8 cellular contexts compared by ENCODE assay signal in the genomic region with DNA sequence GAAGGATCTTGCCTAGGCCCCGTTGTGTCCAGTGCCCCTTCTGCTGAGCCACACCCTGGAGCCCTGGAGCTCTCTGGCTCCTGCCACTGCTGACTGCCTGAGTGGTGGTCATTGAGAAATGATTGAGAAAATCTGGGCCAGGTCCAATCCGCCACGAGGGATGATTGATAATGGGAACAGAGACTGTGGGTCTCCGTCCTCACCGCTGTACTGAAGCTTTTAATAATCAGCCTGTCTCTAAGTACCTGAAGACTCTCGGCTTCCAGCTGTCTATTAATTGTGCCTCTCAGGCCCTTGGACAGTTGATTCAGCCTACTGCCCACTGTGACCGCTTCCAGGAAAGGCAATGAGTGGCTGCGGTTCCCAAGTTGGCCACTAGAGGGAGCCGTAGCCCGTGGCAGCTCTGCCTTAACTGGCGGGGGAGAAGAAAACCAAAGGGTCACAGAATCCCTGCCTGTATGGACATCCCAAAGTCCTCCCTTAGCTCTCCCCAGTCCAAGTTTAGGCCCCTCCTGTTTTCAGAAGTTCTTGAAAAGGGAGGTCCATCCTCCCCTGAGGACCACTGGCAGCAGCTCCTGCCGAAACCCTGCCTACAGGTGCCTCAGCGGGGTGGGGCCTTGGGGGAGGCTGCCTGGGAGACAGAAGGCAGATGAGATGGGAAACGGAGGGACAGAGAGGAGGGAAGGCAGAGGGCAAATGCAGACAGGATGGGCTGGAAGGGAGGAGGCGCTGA.
DNase-seq lines count a peak whose midpoint lies in the region; ATAC-seq and FAIRE-seq lines count a peak whose summit lies in the region.

No MANE protein-coding gene starts in this region.

- no peaks in the 10 kb centered on the region for H3K9me3 ChIP-seq in naive thymus-derived CD4-positive, alpha-beta T cell (ENCODE audit: control insufficient read depth in 2 of 3, low read length in 3 of 3)

- peaks cover 0 to 5% (median 0%) of the 10 kb centered on the region in 11 donors for H3K9me3 Mint-ChIP-seq in naive thymus-derived CD4-positive, alpha-beta T cell
- no peaks in the 10 kb centered on the region for H3K9me3 Mint-ChIP-seq in stimulated activated effector memory CD8-positive, alpha-beta T cell treated with anti-CD3 and anti-CD28 coated beads, Interleukin-12 subunit alpha, Interleukin-12 subunit beta, amount 100 ng/mL, for 72 hours

- peak overlapping the region; percentile 58 for H3K4me3 ChIP-seq in naive thymus-derived CD4-positive, alpha-beta T cell (ENCODE audit: low read length)

- no peaks in the 10 kb centered on the region for H3K27me3 ChIP-seq in naive thymus-derived CD4-positive, alpha-beta T cell (ENCODE audit: control insufficient read depth in 2 of 2, insufficient read depth in 2 of 2, low read length in 2 of 2)

- DNase-seq in GM04503 (ENCODE audit: low read depth) (peak; percentile 10), HTR-8/SVneo (ENCODE audit: insufficient read length, low spot score) (peak; percentile 79), OCI-M2 (lab: John Stamatoyannopoulos, UW; ENCODE audit: unreplicated experiment) (peak; percentile 9), fibroblast of gingiva (ENCODE audit: low read depth) (peak; percentile 39)
- DNase-seq in activated T-cell treated with anti-CD3 and anti-CD28 coated beads, Interleukin-2, amount 50 U/mL, for 48 hours: peak; percentile 86 to 87
- DNase-seq in naive thymus-derived CD4-positive, alpha-beta T cell: peak; percentile 19 to 83 (median 65)
- DNase-seq in stimulated activated effector memory CD8-positive, alpha-beta T cell treated with anti-CD3 and anti-CD28 coated beads, Interleukin-12 subunit alpha, Interleukin-12 subunit beta, amount 100 ng/mL, for 72 hours (ENCODE audit: low spot score in 2 of 2): peak; percentile 79 to 89

- H3K4me1 Mint-ChIP-seq in naive thymus-derived CD4-positive, alpha-beta T cell: peaks cover 8 to 33% (median 22%) of the 10 kb centered on the region in 7 donors
- peaks cover 24% of the 10 kb centered on the region for H3K4me1 Mint-ChIP-seq in stimulated activated effector memory CD8-positive, alpha-beta T cell treated with anti-CD3 and anti-CD28 coated beads, Interleukin-12 subunit alpha, Interleukin-12 subunit beta, amount 100 ng/mL, for 72 hours

- no peaks in the 10 kb centered on the region for H3K36me3 Mint-ChIP-seq in naive thymus-derived CD4-positive, alpha-beta T cell
- H3K36me3 Mint-ChIP-seq in stimulated activated effector memory CD8-positive, alpha-beta T cell treated with anti-CD3 and anti-CD28 coated beads, Interleukin-12 subunit alpha, Interleukin-12 subunit beta, amount 100 ng/mL, for 72 hours: no peaks in the 10 kb centered on the region

- peak overlapping the region; percentile 64 for H3K27ac ChIP-seq in naive thymus-derived CD4-positive, alpha-beta T cell (ENCODE audit: low read depth, low read length)

- peak; percentile 73 for ATAC-seq in naive thymus-derived CD4-positive, alpha-beta T cell
- ATAC-seq in stimulated activated effector memory CD8-positive, alpha-beta T cell treated with anti-CD3 and anti-CD28 coated beads, Interleukin-12 subunit alpha, Interleukin-12 subunit beta, amount 100 ng/mL, for 72 hours: peak; percentile 41
- ATAC-seq in HG03135 (IDR thresholded peaks at IDR 0.05; ENCODE audit: unreplicated experiment): no peak

- peak; percentile 69 for FAIRE-seq in HTR-8/SVneo (lab: Jason Lieb, UNC)

- no peaks in the 10 kb centered on the region for H3K36me3 ChIP-seq in naive thymus-derived CD4-positive, alpha-beta T cell (ENCODE audit: control insufficient read depth in 2 of 3, insufficient read depth in 3 of 3, low read length in 3 of 3)

- peak overlapping the region; percentile 77 to 89 (median 86) for H3K4me3 Mint-ChIP-seq in naive thymus-derived CD4-positive, alpha-beta T cell
- H3K4me3 Mint-ChIP-seq in stimulated activated effector memory CD8-positive, alpha-beta T cell treated with anti-CD3 and anti-CD28 coated beads, Interleukin-12 subunit alpha, Interleukin-12 subunit beta, amount 100 ng/mL, for 72 hours: peak overlapping the region; percentile 68

- intact Hi-C loops in naive thymus-derived CD4-positive, alpha-beta T cell (cut with micrococcal nuclease): loop anchor here (1.0 to 5.0 kb wide), 6 partner anchors 97 to 279 kb away; no protein-coding TSS in a partner anchor

- H3K4me1 ChIP-seq in naive thymus-derived CD4-positive, alpha-beta T cell (ENCODE audit: control insufficient read depth in 2 of 2, insufficient read depth in 2 of 2, low read length in 2 of 2): peaks cover 5% of the 10 kb centered on the region in 2 donors

- POLR2A ChIA-PET in naive thymus-derived CD4-positive, alpha-beta T cell (lab: Charles Lee): interaction anchor here (0.6 kb wide), 1 partner anchor 19 kb away, joined by 3 read pairs; no protein-coding TSS in a partner anchor

- CTCF ChIA-PET in naive thymus-derived CD4-positive, alpha-beta T cell (lab: Charles Lee): interaction anchor here (0.6 to 2.9 kb wide), 12 partner anchors 11 to 279 kb away, joined by 3 to 17 read pairs (median 4); no protein-coding TSS in a partner anchor

- H3K27me3 Mint-ChIP-seq in naive thymus-derived CD4-positive, alpha-beta T cell: peaks cover 0 to 2% (median 0%) of the 10 kb centered on the region in 5 donors

- H3K27ac Mint-ChIP-seq in naive thymus-derived CD4-positive, alpha-beta T cell: peak overlapping the region in 7 of 9 donors; percentile 46 to 88 (median 63)
- H3K27ac Mint-ChIP-seq in stimulated activated effector memory CD8-positive, alpha-beta T cell treated with anti-CD3 and anti-CD28 coated beads, Interleukin-12 subunit alpha, Interleukin-12 subunit beta, amount 100 ng/mL, for 72 hours: peak overlapping the region; percentile 50

Comparison
In these comparisons a context has a peak if more than half of its experiments do, and no peak if none do; other contexts are left out.
1. DNase-seq: peak in every context shown above with its lines; median percentile 86 in activated T-cell treated with anti-CD3 and anti-CD28 coated beads, Interleukin-2, amount 50 U/mL, for 48 hours; 84 in stimulated activated effector memory CD8-positive, alpha-beta T cell treated with anti-CD3 and anti-CD28 coated beads, Interleukin-12 subunit alpha, Interleukin-12 subunit beta, amount 100 ng/mL, for 72 hours; 79 in HTR-8/SVneo; 65 in naive thymus-derived CD4-positive, alpha-beta T cell; 39 in fibroblast of gingiva; 10 in GM04503; 9 in OCI-M2.